23 cellular contexts compared by ENCODE assay signal in the genomic region with DNA sequence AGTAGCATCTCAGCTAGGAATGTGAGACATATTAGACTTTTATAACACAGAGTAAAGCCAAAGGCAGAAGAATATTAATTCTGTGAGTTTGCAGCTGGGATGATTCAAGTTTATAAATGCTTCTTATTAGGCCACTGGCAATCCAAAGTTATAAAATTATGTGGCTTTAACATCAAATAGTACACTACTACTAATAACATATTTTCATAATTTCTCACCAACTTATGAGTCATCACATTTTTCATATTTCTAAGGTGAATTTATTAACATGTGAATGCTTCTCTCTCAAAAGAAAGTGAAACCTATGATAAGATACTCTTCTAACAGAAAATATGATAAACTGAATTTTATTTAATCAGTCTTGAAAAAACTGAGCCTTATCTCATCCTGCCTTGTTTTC.
"Had no signal": no experiment of that assay in that cellular context is flagged by ENCODE, and none has a peak within 500 bp of the region (broad histone marks: within the 10 kb centered on the region; RNA-seq: fewer than 3 reads in every experiment).

No MANE protein-coding gene starts in this region.

- H3K27me3 ChIP-seq: right lobe of liver, transverse colon had no signal

- H3K4me1 ChIP-seq: parathyroid adenoma, right lobe of liver, transverse colon had no signal

- H3K9ac ChIP-seq: parathyroid adenoma had no signal

- H3K36me3 ChIP-seq: right lobe of liver, transverse colon had no signal

- ATAC-seq: activated CD4-positive, alpha-beta T cell treated with anti-CD3 and anti-CD28 coated beads for 36 hours; activated T-cell treated with anti-CD3 and anti-CD28 coated beads, Interleukin-2, amount 50 U/mL, for 4 hours; esophagus mucosa; left cardiac atrium; right lobe of liver; stimulated activated naive B cell treated with anti-CD40 and anti-IgM and Interleukin-4, amounts not matched to agents 10 μg/mL and 1 μg/mL and 100 μg/mL, for 72 hours had no signal

- FAIRE-seq: frontal cortex, urothelium cell line had no signal

- H3K79me2 ChIP-seq: parathyroid adenoma had no signal

- H3K27ac ChIP-seq: parathyroid adenoma, right lobe of liver, skin epidermis, transverse colon had no signal

- H2AFZ ChIP-seq: parathyroid adenoma had no signal

- DNase-seq: activated B cell treated with CpG ODN at 0.5 μM for 24 hours; activated CD4-positive, alpha-beta T cell treated with anti-CD3 and anti-CD28 coated beads for 36 hours; activated CD4-positive, alpha-beta T cell treated with anti-CD3 and anti-CD28 coated beads, Interleukin-2, amount 50 U/mL, for 4 hours; activated CD8-positive, alpha-beta memory T cell treated with anti-CD3 and anti-CD28 coated beads for 24 hours; activated CD8-positive, alpha-beta memory T cell treated with anti-CD3 and anti-CD28 coated beads, Interleukin-2, amount 50 U/mL, for 4 hours; activated naive CD4-positive, alpha-beta T cell; activated T-cell treated with anti-CD3 and anti-CD28 coated beads, Interleukin-2, amount 50 U/mL, for 4 hours; amniotic stem cell; effector CD4-positive, alpha-beta T cell; glutamatergic neuron; islet precursor cell; left cardiac atrium; mesenchymal stem cell; nephron progenitor cell; right lobe of liver; stimulated activated CD8-positive, alpha-beta memory T cell treated with anti-CD3 and anti-CD28 coated beads, Interleukin-4, amount 100 ng/mL, for 48 hours; stimulated activated naive B cell treated with anti-CD40 and anti-IgM and Interleukin-4, amounts not matched to agents 10 μg/mL and 1 μg/mL and 100 μg/mL, for 72 hours; transverse colon had no signal

- H3K4me3 ChIP-seq: right lobe of liver, skin epidermis, transverse colon had no signal
